In the genomic region with DNA sequence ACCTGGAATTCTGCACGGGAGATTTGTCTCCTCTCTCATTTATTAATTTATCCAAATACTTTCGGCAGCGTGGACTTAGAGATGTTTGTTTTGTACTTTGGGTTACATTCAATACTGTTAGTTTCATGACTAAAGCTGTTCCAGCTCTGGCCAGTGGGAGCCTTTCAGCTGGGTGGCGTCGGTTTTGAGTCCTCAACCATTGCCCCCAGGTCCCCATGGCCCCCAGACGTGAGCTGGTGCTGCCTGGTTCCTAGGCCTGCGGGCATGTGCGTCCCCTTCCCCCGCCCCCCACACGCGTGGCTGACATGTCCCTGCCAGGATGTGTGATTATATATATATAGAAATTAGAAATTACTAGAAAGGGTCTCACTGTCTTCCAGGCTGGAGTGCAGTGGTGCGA, we compare ENCODE assay signal across 25 cellular contexts. TPM values are rescaled to one million over a fixed set of nuclear protein-coding genes. Genes with fewer than 3 reads are reported as not detected.
DNase-seq lines count a peak whose midpoint lies in the region; ATAC-seq, FAIRE-seq and TF ChIP-seq lines count a peak whose summit lies in the region.
"Had no signal": no experiment of that assay in that cellular context is flagged by ENCODE, and none has a peak within 500 bp of the region (broad histone marks: within the 10 kb centered on the region; RNA-seq: fewer than 3 reads in every experiment).

No MANE protein-coding gene starts in this region.

- WGBS in GM12878 (ENCODE audit: insufficient coverage, insufficient replicate concordance, low lambda C conversion rate, missing lambda C conversion rate), result 34% methylated on average over 12 of the region's 12 CpGs
- WGBS in neuronal stem cell (ENCODE audit: extremely low coverage in 2 of 2, insufficient read length in 2 of 2, insufficient replicate concordance in 1 of 2), 2 donors, result no CpG with 5 or more reads among the region's 12 CpGs
- 81 to 83% methylated on average over 12 of the region's 12 CpGs for WGBS in heart right ventricle, 2 donors

- TF ChIP-seq EP300 in GM12878 (IDR thresholded peaks at IDR 0.05; ENCODE audit: borderline replicate concordance in 1 of 2, control insufficient read depth in 1 of 2, low read depth in 2 of 2, low read length in 2 of 2), result no peak

- intact Hi-C loops in GM12878 (cut with micrococcal nuclease; ENCODE audit: unreplicated experiment), result no loop called here
- intact Hi-C loops in heart right ventricle (cut with DNase I), result loop anchor here in 3 of 10 donors (2.0 to 5.0 kb wide), 2 partner anchors 44 to 48 kb away; partner anchors contain the start of gene KIF26A (in 1 of the 3)

- H3K18ac ChIP-seq in neuronal stem cell (ENCODE audit: low read length), result no peak overlapping the region

- ATAC-seq in GM12878 (0 out of 3 replicates have a peak, but pooled peaks have one; percentile 34), heart right ventricle (no peak)

- H3K9me3 ChIP-seq in GM12878 (replicated peaks; ENCODE audit: control insufficient read depth, insufficient read depth, low read length), result no peaks in the 10 kb centered on the region
- peaks cover 0 to 4% of the 10 kb centered on the region in 2 donors for H3K9me3 ChIP-seq in neuronal stem cell (replicated peaks in 1 of 2; ENCODE audit: control insufficient read depth in 2 of 2, insufficient read depth in 1 of 2, low read depth in 1 of 2, low read length in 2 of 2)
- H3K9me3 ChIP-seq in heart right ventricle, result no peaks in the 10 kb centered on the region

- no peak overlapping the region for H2BK120ac ChIP-seq in neuronal stem cell (ENCODE audit: low read depth, low read length)

- no peaks in the 10 kb centered on the region for H3K27me3 ChIP-seq in H7 (ENCODE audit: control insufficient read depth, insufficient read depth, low read length)
- H3K27me3 ChIP-seq in GM12878 (replicated peaks in 1 of 2; ENCODE audit: control insufficient read depth in 2 of 2, insufficient read depth in 2 of 2, low read length in 1 of 2), result no peaks in the 10 kb centered on the region
- H3K27me3 ChIP-seq in neuronal stem cell (ENCODE audit: control insufficient read depth in 3 of 3, insufficient read depth in 3 of 3, low read depth in 1 of 3, low read length in 3 of 3), result peaks cover 0 to 25% (median 0%) of the 10 kb centered on the region in 3 experiments
- peaks cover 0 to 3% (median 0%) of the 10 kb centered on the region in 7 donors for H3K27me3 ChIP-seq in heart right ventricle

- H3K79me2 ChIP-seq in GM12878 (ENCODE audit: control insufficient read depth, insufficient read depth, low read length), result no peaks in the 10 kb centered on the region

- H2AFZ ChIP-seq in GM12878 (ENCODE audit: control insufficient read depth, low read depth, low read length) (no peak overlapping the region), neuronal stem cell (ENCODE audit: low read length) (no peak overlapping the region)

- H3K27ac ChIP-seq in GM12878 (ENCODE audit: control insufficient read depth, insufficient read depth) (no peak overlapping the region), neuronal stem cell (replicated peaks; ENCODE audit: low read length) (no peak overlapping the region), heart right ventricle (no peak overlapping the region)
- H3K27ac ChIP-seq: RWPE1 had no signal

- peak; percentile 16 for DNase-seq in AG08396 (ENCODE audit: low spot score)
- DNase-seq in H7, result peak; percentile 73
- DNase-seq in GM12878 (ENCODE audit: low read depth, low spot score), result no peak
- no peak for DNase-seq in neuronal stem cell (ENCODE audit: low spot score)
- no peak for DNase-seq in heart right ventricle
- DNase-seq in DMS153 treated with DMSO at 0.1 percent for 48 hours (lab: John Stamatoyannopoulos, UW; ENCODE audit: unreplicated experiment), result no peak
- no peak for DNase-seq in GM12891 (ENCODE audit: insufficient read length, low spot score)
- DNase-seq: ACHN; CD4-positive, CD25-positive, alpha-beta regulatory T cell; DMS79; EL; GDM1; Karpas-422; NCI-H1092; NCI-H1417 treated with DMSO at 0.1 percent for 48 hours; NCI-H1694 treated with DMSO at 0.1 percent for 48 hours; NCI-H2081; NCI-H226; NCI-H510A treated with DMSO at 0.1 percent for 48 hours; NCI-H774; SHP77 treated with DMSO at 0.1 percent for 48 hours; T-helper 1 cell had no signal

- no peak overlapping the region for H4K8ac ChIP-seq in neuronal stem cell (ENCODE audit: low read depth, low read length)

- TF ChIP-seq POLR2A in GM12878 (IDR thresholded peaks at IDR 0.05; ENCODE audit: low read depth, low read length) (no peak), GM12891 (IDR thresholded peaks at IDR 0.05; ENCODE audit: low read depth, low read length) (no peak)

- H2BK12ac ChIP-seq in neuronal stem cell (ENCODE audit: low read length), result no peak overlapping the region

- no peaks in the 10 kb centered on the region for H4K20me1 ChIP-seq in GM12878 (ENCODE audit: control insufficient read depth, insufficient read depth)

- no peak overlapping the region for H3K23ac ChIP-seq in neuronal stem cell (ENCODE audit: low read depth, low read length, poor library complexity)

- SMC1A ChIA-PET in GM12878 (lab: Charles Lee; ENCODE audit: uncharacterized antibody, unreplicated experiment), result no interaction called here

- no peak overlapping the region for H2BK15ac ChIP-seq in neuronal stem cell (ENCODE audit: low read length)

- BruUV-seq in GM12878 (replicated peaks; lab: Mats Ljungman, UMichigan), result no TSS peak

- TF ChIP-seq RAD21 in GM12878 (IDR thresholded peaks at IDR 0.05; ENCODE audit: insufficient read depth, low read depth, low read length), result no peak

- H3K4me2 ChIP-seq in GM12878 (ENCODE audit: control insufficient read depth, insufficient read depth), result no peak overlapping the region
- H3K4me2 ChIP-seq in neuronal stem cell (ENCODE audit: insufficient read depth, low read length, poor library complexity, severe bottlenecking), result no peak overlapping the region

- no peak overlapping the region for H3K4ac ChIP-seq in neuronal stem cell (ENCODE audit: low read length)

- H4K91ac ChIP-seq in neuronal stem cell (ENCODE audit: low read depth, low read length, poor library complexity), result no peak overlapping the region

- RAD21 ChIA-PET in GM12878 (lab: Charles Lee; ENCODE audit: unreplicated experiment), result no interaction called here

- H3K14ac ChIP-seq in neuronal stem cell (ENCODE audit: low read length), result no peak overlapping the region

- H3K79me1 ChIP-seq in neuronal stem cell (ENCODE audit: low read depth, low read length), result peaks cover 3% of the 10 kb centered on the region

- FAIRE-seq in GM12878 (lab: Jason Lieb, UNC), result no peak
- no peak for FAIRE-seq in GM12891 (lab: Jason Lieb, UNC)
- FAIRE-seq: H54 had no signal

- no peak overlapping the region for H2BK5ac ChIP-seq in neuronal stem cell (ENCODE audit: low read length)

- H3K4me1 ChIP-seq in GM12878 (ENCODE audit: control insufficient read depth, insufficient read depth, low read length) (no peaks in the 10 kb centered on the region), neuronal stem cell (ENCODE audit: control insufficient read depth in 2 of 2, insufficient read depth in 1 of 2, low read depth in 1 of 2, low read length in 2 of 2) (peaks cover 10 to 11% of the 10 kb centered on the region in 2 donors), heart right ventricle (peaks cover 3 to 49% (median 8%) of the 10 kb centered on the region in 9 donors)

- H3K9ac ChIP-seq in GM12878 (ENCODE audit: control insufficient read depth, insufficient read depth, low read length) (no peak overlapping the region), neuronal stem cell (ENCODE audit: low read depth, low read length, poor library complexity) (no peak overlapping the region)

- peak overlapping the region; percentile 63 for H2AK5ac ChIP-seq in neuronal stem cell (ENCODE audit: low read depth, low read length)

- CTCF ChIA-PET in GM12878 (lab: Yijun Ruan, JAX), result no interaction called here

- TF ChIP-seq CTCF in GM12878 (IDR thresholded peaks at IDR 0.05 in 2 of 3, conservative IDR thresholded peaks at IDR 0.05 in 1 of 3; ENCODE audit: control insufficient read depth in 2 of 3, extremely low read depth in 1 of 3, insufficient read depth in 1 of 3, low read depth in 3 of 3, low read length in 3 of 3) (no peak), heart right ventricle (IDR thresholded peaks at IDR 0.05) (no peak)

- H3K36me3 ChIP-seq in H7 (replicated peaks; ENCODE audit: control insufficient read depth, insufficient read depth, low read length) (no peaks in the 10 kb centered on the region), GM12878 (ENCODE audit: control insufficient read depth in 2 of 2, insufficient read depth in 2 of 2, low read length in 1 of 2) (no peaks in the 10 kb centered on the region), neuronal stem cell (replicated peaks in 1 of 2; ENCODE audit: control insufficient read depth in 2 of 2, insufficient read depth in 2 of 2, low read length in 2 of 2) (no peaks in the 10 kb centered on the region), heart right ventricle (no peaks in the 10 kb centered on the region)

- H3K4me3 ChIP-seq in H7 (ENCODE audit: insufficient read depth, low read depth, low read length) (no peak overlapping the region), GM12878 (no peak overlapping the region), neuronal stem cell (ENCODE audit: low read length in 2 of 2) (no peak overlapping the region), heart right ventricle (no peak overlapping the region)

- POLR2A ChIA-PET in GM12878 (lab: Charles Lee), result no interaction called here

- in situ Hi-C loops in GM12878 (cut with MboI), result no loop called here

RNA-seq across cellular contexts. Expression of gene KIF26A, which starts 48.2 kb away (rescaled TPM):
- 59.2 and 61.0 TPM in 2 replicates for total RNA-seq in H7 (2014; rRNA removed; shearing (Covaris generic))
- 0.13 and 0.15 TPM in 2 replicates for total RNA-seq in GM12878 (2013; cell fraction: nucleolus; rRNA removed)
- total RNA-seq in GM12878 (2014; rRNA removed) (not detected in 2 replicates), GM12878 (2014; rRNA removed; fragmentation: Illumina TruSeq; extraction: Trizol) (not detected in 2 replicates), GM12878 (2021) (0.05 TPM in 1 of 2 replicates, not detected in the other), heart right ventricle (10 to 100 TPM in 1 of 10 donors, 1 to 10 TPM in 9; 5.7 to 12.2 (median 6.7) TPM)
- not detected for polyA plus RNA-seq in GM12878 (2011; ENCODE audit: low read depth)
- polyA plus RNA-seq in GM12878 (2011; rRNA removed) (not detected in 2 replicates), GM12878 (2014; fragmentation: Illumina TruSeq; extraction: Trizol) (not detected in 2 replicates), GM12878 (2014; fragmentation: Nextera tagmentation; extraction: Ambion mirVana) (not detected), GM12878 (2014; rRNA removed) (not detected in 2 replicates), GM12878 (2016; fragmentation: Nextera tagmentation; extraction: Ambion mirVana) (not detected), heart right ventricle (1 to 10 TPM; 4.1 to 5.9 TPM)
- polyA plus RNA-seq in GM12878 (2011; cell fraction: cytosol; rRNA removed), result under 0.01 TPM in 1 of 2 replicates, not detected in the other
- 0.01 and 0.06 TPM in 2 replicates for polyA plus RNA-seq in GM12878 (2011; cell fraction: nucleus; rRNA removed)
- polyA plus RNA-seq in GM12878 (2012), result 0.03 TPM in 1 of 2 replicates, not detected in the other
- not detected in 2 replicates for polyA minus RNA-seq in GM12878 (2011; rRNA and poly(A)+ RNA removed)
- 0.27 and 0.31 TPM in 2 replicates for polyA minus RNA-seq in GM12878 (2011; cell fraction: cytosol; rRNA and poly(A)+ RNA removed)
- polyA minus RNA-seq in GM12878 (2011; cell fraction: nucleus; rRNA and poly(A)+ RNA removed), result 0.12 and 0.19 TPM in 2 replicates
- polyA plus RNA-seq in neuronal stem cell (2013, experiment 1 of 2), result 14.6 TPM
- polyA plus RNA-seq in neuronal stem cell (2013, experiment 2 of 2), result 14.0 TPM
- 0.03 TPM for polyA plus RNA-seq in GM12891 (2012; ENCODE audit: low read depth, missing spikeins)
- total RNA-seq: HT-29 had no signal
- polyA plus RNA-seq: CD4-positive, CD25-positive, alpha-beta regulatory T cell had no signal

Comparison
In these comparisons a context has a peak if more than half of its experiments do, and no peak if none do; other contexts are left out.
1. DNase-seq: peak in AG08396 (single experiment) and H7 (single experiment); none in GM12878 (single experiment), neuronal stem cell (single experiment), heart right ventricle (0 of 2), DMS153 treated with DMSO at 0.1 percent for 48 hours (single experiment) and GM12891 (single experiment).
2. RNA of gene KIF26A, which starts 48.2 kb away (total RNA-seq): 59.2 to 61.0 TPM in H7 and 5.7 to 12.2 TPM in heart right ventricle; 0.05 to 0.15 TPM in GM12878; every median in the first group is over 4 times any median in the second.